In genomic region chr9:129803679-129804065, GRCh38 we compare ENCODE assay signal across 8 cellular contexts. TPM values are rescaled to one million over a fixed set of nuclear protein-coding genes. Genes with fewer than 3 reads are reported as not detected.
DNase-seq lines count a peak whose midpoint lies in the region; ATAC-seq and TF ChIP-seq lines count a peak whose summit lies in the region.

No MANE protein-coding gene starts in this region.

- H3K4me1 ChIP-seq in OCI-LY7 (ENCODE audit: insufficient read depth, low read length, poor library complexity, severe bottlenecking) = peaks cover 11% of the 10 kb centered on the region
- H3K4me1 ChIP-seq in parathyroid adenoma = peaks cover 4% of the 10 kb centered on the region

- H3K36me3 Mint-ChIP-seq in activated CD4-positive, alpha-beta T cell treated with anti-CD3 and anti-CD28 coated beads for 36 hours (ENCODE audit: low read depth) = peaks cover 29% of the 10 kb centered on the region

- H3K4me2 ChIP-seq in OCI-LY7 (ENCODE audit: low read length) = peak overlapping the region; percentile 87
- H3K4me2 ChIP-seq in parathyroid adenoma (ENCODE audit: low read length) = peak overlapping the region; percentile 64

- H3K9me2 ChIP-seq in OCI-LY7 (ENCODE audit: insufficient read depth, low read length) = no peaks in the 10 kb centered on the region

- H3K27me3 ChIP-seq in parathyroid adenoma (ENCODE audit: control insufficient read depth, insufficient read depth, low read length) = no peaks in the 10 kb centered on the region

- H2AFZ ChIP-seq in OCI-LY7 (ENCODE audit: low read length) (peak overlapping the region; percentile 85), parathyroid adenoma (peak overlapping the region; percentile 85)

- no peaks in the 10 kb centered on the region for H3K27me3 Mint-ChIP-seq in activated CD4-positive, alpha-beta T cell treated with anti-CD3 and anti-CD28 coated beads for 36 hours

- H4K20me1 ChIP-seq in OCI-LY7 (ENCODE audit: insufficient read depth, low read length) = no peaks in the 10 kb centered on the region

- peak overlapping the region; percentile 81 for H3K4me3 Mint-ChIP-seq in activated CD4-positive, alpha-beta T cell treated with anti-CD3 and anti-CD28 coated beads for 36 hours

- H3K9ac ChIP-seq in parathyroid adenoma = no peak overlapping the region

- TF ChIP-seq POLR2A in erythroblast (IDR thresholded peaks at IDR 0.05; ENCODE audit: low read length) = no peak

- no peak for ATAC-seq in activated CD4-positive, alpha-beta T cell treated with anti-CD3 and anti-CD28 coated beads for 36 hours

- H3K4me3 ChIP-seq in OCI-LY7 (ENCODE audit: low read depth, low read length, poor library complexity, severe bottlenecking) = peak overlapping the region; percentile 94
- peak overlapping the region; percentile 79 for H3K4me3 ChIP-seq in parathyroid adenoma (ENCODE audit: low read depth, low read length)

- CTCF ChIA-PET in activated CD4-positive, alpha-beta T cell treated with anti-CD3 and anti-CD28 coated beads for 36 hours (lab: Charles Lee) = interaction anchor here (0.8 to 1.2 kb wide), 3 partner anchors 13 to 77 kb away, joined by 3 to 8 read pairs (median 3); no protein-coding TSS in a partner anchor
- CTCF ChIA-PET in OCI-LY7 (lab: Charles Lee; ENCODE audit: unreplicated experiment) = interaction anchor here (0.7 to 1.1 kb wide), 2 partner anchors 75 to 103 kb away, joined by 3 to 4 read pairs; no protein-coding TSS in a partner anchor

- H3K9me3 Mint-ChIP-seq in activated CD4-positive, alpha-beta T cell treated with anti-CD3 and anti-CD28 coated beads for 36 hours (ENCODE audit: low read depth) = no peaks in the 10 kb centered on the region

- intact Hi-C loops in activated CD4-positive, alpha-beta T cell treated with anti-CD3 and anti-CD28 coated beads for 36 hours (cut with DNase I, micrococcal nuclease) = loop anchor here (1.0 to 2.0 kb wide), 10 partner anchors 21 to 776 kb away; partner anchors contain the start of genes TOR1A (in 2 of the 2), ASB6 (in 1 of the 2), C9orf78 (in 1 of the 2) and CRAT (in 1 of the 2)
- intact Hi-C loops in OCI-LY7 (cut with micrococcal nuclease; ENCODE audit: unreplicated experiment) = no loop called here

- peak overlapping the region; percentile 45 for H3K27ac Mint-ChIP-seq in activated CD4-positive, alpha-beta T cell treated with anti-CD3 and anti-CD28 coated beads for 36 hours

- no TSS peak for BruUV-seq in OCI-LY7 (replicated peaks; lab: Mats Ljungman, UMichigan)

- H3K79me2 ChIP-seq in OCI-LY7 (ENCODE audit: insufficient read depth, low read depth, low read length) = peaks cover 11% of the 10 kb centered on the region
- no peaks in the 10 kb centered on the region for H3K79me2 ChIP-seq in parathyroid adenoma

- H3K27ac ChIP-seq in OCI-LY7 (ENCODE audit: low read depth, low read length, poor library complexity, severe bottlenecking) = no peak overlapping the region
- no peak overlapping the region for H3K27ac ChIP-seq in parathyroid adenoma

- H3K9me3 ChIP-seq in OCI-LY7 (ENCODE audit: low read length) = no peaks in the 10 kb centered on the region
- H3K9me3 ChIP-seq in parathyroid adenoma (ENCODE audit: control insufficient read depth, low read length) = no peaks in the 10 kb centered on the region

- H3K4me1 Mint-ChIP-seq in activated CD4-positive, alpha-beta T cell treated with anti-CD3 and anti-CD28 coated beads for 36 hours = peaks cover 25% of the 10 kb centered on the region

- H3K36me3 ChIP-seq in OCI-LY7 (ENCODE audit: insufficient read depth, low read length) = peaks cover 33% of the 10 kb centered on the region
- H3K36me3 ChIP-seq in parathyroid adenoma (ENCODE audit: control insufficient read depth, insufficient read depth, low read length) = no peaks in the 10 kb centered on the region

- POLR2A ChIA-PET in activated CD4-positive, alpha-beta T cell treated with anti-CD3 and anti-CD28 coated beads for 36 hours (lab: Charles Lee) = interaction anchor here (1.2 kb wide), 1 partner anchor 31 kb away, joined by 4 read pairs; the partner anchor contains the start of genes C9orf78 and USP20
- POLR2A ChIA-PET in OCI-LY7 (lab: Charles Lee) = interaction anchor here (0.8 kb wide), 1 partner anchor 8 kb away, joined by 3 read pairs; no protein-coding TSS in a partner anchor

- no peak for DNase-seq in activated CD4-positive, alpha-beta T cell treated with anti-CD3 and anti-CD28 coated beads for 36 hours
- DNase-seq in activated CD4-positive, alpha-beta T cell treated with anti-CD3 and anti-CD28 coated beads, Interleukin-2, amount 50 U/mL, for 48 hours = no peak
- DNase-seq in OCI-LY7 (ENCODE audit: low spot score) (no peak), erythroblast (lab: John Stamatoyannopoulos, UW) (peak; percentile 69 to 78), NOMO-1 treated with DMSO at 0.1 percent for 48 hours (lab: John Stamatoyannopoulos, UW; ENCODE audit: unreplicated experiment) (no peak), DMS 273 treated with DMSO at 0.1 percent for 48 hours (lab: John Stamatoyannopoulos, UW) (no peak)
- no peak for DNase-seq in activated CD8-positive, alpha-beta memory T cell treated with anti-CD3 and anti-CD28 coated beads, Interleukin-2, amount 50 U/mL, for 48 hours

- no peak for TF ChIP-seq CTCF in OCI-LY7 (conservative IDR thresholded peaks at IDR 0.05; ENCODE audit: low read length)
- TF ChIP-seq CTCF in parathyroid adenoma (IDR thresholded peaks at IDR 0.05) = no peak

RNA-seq across cellular contexts. Expression of gene TOR1B, which starts 0.7 kb away (rescaled TPM):
- 10 to 100 TPM; 18.0 to 22.1 TPM for total RNA-seq in activated CD4-positive, alpha-beta T cell treated with anti-CD3 and anti-CD28 coated beads for 36 hours
- total RNA-seq in OCI-LY7 (2014; rRNA removed; shearing (Covaris generic)) = 12.0 and 13.3 TPM in 2 replicates
- 14.9 and 18.4 TPM in 2 replicates for total RNA-seq in OCI-LY7 (2022)

RNA-seq across cellular contexts. Expression of gene TOR1A, which starts 20.3 kb away (rescaled TPM):
- 10 to 100 TPM; 34.9 to 39.7 TPM for total RNA-seq in activated CD4-positive, alpha-beta T cell treated with anti-CD3 and anti-CD28 coated beads for 36 hours
- 32.7 and 34.9 TPM in 2 replicates for total RNA-seq in OCI-LY7 (2014; rRNA removed; shearing (Covaris generic))
- total RNA-seq in OCI-LY7 (2022) = 37.0 and 37.4 TPM in 2 replicates

RNA-seq across cellular contexts. Expression of gene C9orf78, which starts 31.4 kb away (rescaled TPM):
- 10 to 100 TPM; 42.8 to 59.8 TPM for total RNA-seq in activated CD4-positive, alpha-beta T cell treated with anti-CD3 and anti-CD28 coated beads for 36 hours
- total RNA-seq in OCI-LY7 (2014; rRNA removed; shearing (Covaris generic)) = 49.4 and 57.6 TPM in 2 replicates
- 60.6 and 62.4 TPM in 2 replicates for total RNA-seq in OCI-LY7 (2022)

RNA-seq across cellular contexts. Expression of gene USP20, which starts 31.6 kb away (rescaled TPM):
- total RNA-seq in activated CD4-positive, alpha-beta T cell treated with anti-CD3 and anti-CD28 coated beads for 36 hours = 10 to 100 TPM; 37.6 to 48.5 TPM
- total RNA-seq in OCI-LY7 (2014; rRNA removed; shearing (Covaris generic)) = 14.4 and 15.5 TPM in 2 replicates
- total RNA-seq in OCI-LY7 (2022) = 24.1 and 26.1 TPM in 2 replicates

RNA-seq across cellular contexts. Expression of gene PTGES, which starts 50.8 kb away (rescaled TPM):
- under 1 TPM; 0.09 to 0.16 TPM for total RNA-seq in activated CD4-positive, alpha-beta T cell treated with anti-CD3 and anti-CD28 coated beads for 36 hours
- not detected in 2 replicates for total RNA-seq in OCI-LY7 (2014; rRNA removed; shearing (Covaris generic))
- total RNA-seq in OCI-LY7 (2022) = not detected in 2 replicates

Comparison
In these comparisons a context has a peak if more than half of its experiments do, and no peak if none do; other contexts are left out.
1. DNase-seq: peak in erythroblast (2 of 2); none in activated CD4-positive, alpha-beta T cell treated with anti-CD3 and anti-CD28 coated beads for 36 hours (single experiment), activated CD4-positive, alpha-beta T cell treated with anti-CD3 and anti-CD28 coated beads, Interleukin-2, amount 50 U/mL, for 48 hours (0 of 2), OCI-LY7 (single experiment), NOMO-1 treated with DMSO at 0.1 percent for 48 hours (single experiment), DMS 273 treated with DMSO at 0.1 percent for 48 hours (single experiment) and activated CD8-positive, alpha-beta memory T cell treated with anti-CD3 and anti-CD28 coated beads, Interleukin-2, amount 50 U/mL, for 48 hours (single experiment).